Comparison of ENCODE assay signal across 14 cellular contexts in the genomic region with DNA sequence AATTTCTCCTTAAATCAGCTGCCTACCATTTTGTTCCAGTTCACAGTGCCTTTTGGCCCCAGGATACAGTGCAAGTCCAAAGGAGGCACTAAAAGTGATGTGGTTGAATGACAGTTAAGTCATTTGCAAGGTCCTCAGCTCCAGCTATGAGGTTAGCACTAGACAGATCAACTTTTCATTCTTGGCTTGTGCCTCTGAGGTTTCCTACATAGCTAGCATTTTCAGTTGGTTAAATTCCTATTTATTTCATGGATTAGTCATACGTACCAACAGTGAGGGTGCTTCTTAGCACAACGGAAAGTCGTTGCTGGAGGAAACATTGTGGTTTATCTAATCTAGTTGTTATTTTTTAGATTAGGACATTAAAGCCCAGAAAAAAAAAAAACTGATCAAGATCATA. TPM values are rescaled to one million over a fixed set of nuclear protein-coding genes. Genes with fewer than 3 reads are reported as not detected.
DNase-seq lines count a peak whose midpoint lies in the region; ATAC-seq and TF ChIP-seq lines count a peak whose summit lies in the region.
"Had no signal": no experiment of that assay in that cellular context is flagged by ENCODE, and none has a peak within 500 bp of the region (broad histone marks: within the 10 kb centered on the region; RNA-seq: fewer than 3 reads in every experiment).

No MANE protein-coding gene starts in this region.

- H4K20me1 ChIP-seq in SK-N-SH (ENCODE audit: insufficient read depth) (no peaks in the 10 kb centered on the region), PC-3 (ENCODE audit: low read length) (no peaks in the 10 kb centered on the region)

- H3K4me3 ChIP-seq in SK-N-SH (ENCODE audit: low read depth in 2 of 2, low read length in 1 of 2) (no peak overlapping the region), PC-3 (ENCODE audit: low read length) (no peak overlapping the region)
- H3K4me3 ChIP-seq: cardiac muscle cell, gastroesophageal sphincter, lung, uterus had no signal

- H3K36me3 ChIP-seq in SK-N-SH (replicated peaks in 1 of 2; ENCODE audit: control insufficient read depth in 1 of 2, insufficient read depth in 2 of 2, low read length in 1 of 2) (no peaks in the 10 kb centered on the region), PC-3 (ENCODE audit: low read depth, low read length) (no peaks in the 10 kb centered on the region)
- H3K36me3 ChIP-seq: cardiac muscle cell, gastroesophageal sphincter, uterus had no signal

- no peak overlapping the region for H3K4me3 Mint-ChIP-seq in stimulated activated effector memory CD8-positive, alpha-beta T cell treated with anti-CD3 and anti-CD28 coated beads, Interleukin-12 subunit alpha, Interleukin-12 subunit beta, amount 100 ng/mL, for 72 hours

- no peak overlapping the region for H3K27ac Mint-ChIP-seq in stimulated activated effector memory CD8-positive, alpha-beta T cell treated with anti-CD3 and anti-CD28 coated beads, Interleukin-12 subunit alpha, Interleukin-12 subunit beta, amount 100 ng/mL, for 72 hours

- no peak for TF ChIP-seq RAD21 in SK-N-SH (IDR thresholded peaks at IDR 0.05; ENCODE audit: low read length)

- no peaks in the 10 kb centered on the region for H3K36me3 Mint-ChIP-seq in stimulated activated effector memory CD8-positive, alpha-beta T cell treated with anti-CD3 and anti-CD28 coated beads, Interleukin-12 subunit alpha, Interleukin-12 subunit beta, amount 100 ng/mL, for 72 hours

- peaks cover 0 to 2% of the 10 kb centered on the region in 2 experiments; a peak in 1 of 4 replicates for H3K4me1 ChIP-seq in SK-N-SH (ENCODE audit: control insufficient read depth in 1 of 2, insufficient read depth in 2 of 2, low read depth in 1 of 2, low read length in 1 of 2)
- H3K4me1 ChIP-seq in PC-3 (ENCODE audit: insufficient read depth, low read length): no peaks in the 10 kb centered on the region
- H3K4me1 ChIP-seq: gastroesophageal sphincter, uterus had no signal

- no peaks in the 10 kb centered on the region for H3K9me3 Mint-ChIP-seq in stimulated activated effector memory CD8-positive, alpha-beta T cell treated with anti-CD3 and anti-CD28 coated beads, Interleukin-12 subunit alpha, Interleukin-12 subunit beta, amount 100 ng/mL, for 72 hours

- CTCF ChIA-PET in SK-N-SH (lab: Yijun Ruan, JAX): interaction anchor here (1.1 to 2.1 kb wide), 2 partner anchors 10 to 61 kb away, joined by 3 to 11 read pairs; no protein-coding TSS in a partner anchor
- CTCF ChIA-PET in PC-3 (lab: Charles Lee): no interaction called here

- no peaks in the 10 kb centered on the region for H3K9me3 ChIP-seq in SK-N-SH
- H3K9me3 ChIP-seq in PC-3 (ENCODE audit: low read length): no peaks in the 10 kb centered on the region
- H3K9me3 ChIP-seq: uterus had no signal

- H3K27ac ChIP-seq in SK-N-SH (ENCODE audit: low read depth in 2 of 2, low read length in 1 of 2) (no peak overlapping the region), PC-3 (ENCODE audit: low read length) (no peak overlapping the region)
- H3K27ac ChIP-seq: cardiac muscle cell, gastroesophageal sphincter, uterus had no signal

- no peak for DNase-seq in SK-N-SH
- peak; percentile 9 for DNase-seq in PC-3
- peak; percentile 96 for DNase-seq in fibroblast of peridontal ligament (ENCODE audit: extremely low read depth)
- no peak for DNase-seq in stimulated activated effector memory CD8-positive, alpha-beta T cell treated with anti-CD3 and anti-CD28 coated beads, Interleukin-12 subunit alpha, Interleukin-12 subunit beta, amount 100 ng/mL, for 72 hours (ENCODE audit: low spot score in 2 of 2)
- DNase-seq in hepatic stellate cell (ENCODE audit: low spot score): no peak
- DNase-seq in activated CD4-positive, alpha-beta T cell treated with anti-CD3 and anti-CD28 coated beads, Interleukin-2, amount 50 U/mL, for 1 hour: no peak
- DNase-seq: activated CD8-positive, alpha-beta memory T cell treated with anti-CD3 and anti-CD28 coated beads, Interleukin-2, amount 50 U/mL, for 48 hours; NCI-H1436 treated with DMSO at 0.1 percent for 48 hours; uterus had no signal

- H3K27me3 ChIP-seq in SK-N-SH (ENCODE audit: insufficient read depth) (no peaks in the 10 kb centered on the region), PC-3 (ENCODE audit: low read length) (no peaks in the 10 kb centered on the region)
- H3K27me3 ChIP-seq: cardiac muscle cell, gastroesophageal sphincter, uterus had no signal

- H3K9ac ChIP-seq in SK-N-SH: no peak overlapping the region
- no peak overlapping the region for H3K9ac ChIP-seq in PC-3 (ENCODE audit: low read length)

- intact Hi-C loops in PC-3 (cut with micrococcal nuclease): no loop called here

- no peaks in the 10 kb centered on the region for H3K4me1 Mint-ChIP-seq in stimulated activated effector memory CD8-positive, alpha-beta T cell treated with anti-CD3 and anti-CD28 coated beads, Interleukin-12 subunit alpha, Interleukin-12 subunit beta, amount 100 ng/mL, for 72 hours

- no peak overlapping the region for H2AFZ ChIP-seq in SK-N-SH (ENCODE audit: low read depth)
- H2AFZ ChIP-seq in PC-3 (ENCODE audit: low read length): no peak overlapping the region

- H3F3A ChIP-seq in SK-N-SH (replicated peaks; ENCODE audit: insufficient read depth): no peaks in the 10 kb centered on the region
- no peaks in the 10 kb centered on the region for H3F3A ChIP-seq in PC-3 (ENCODE audit: low read length, unreplicated experiment)

- no peak for TF ChIP-seq CTCF in SK-N-SH (IDR thresholded peaks at IDR 0.05)
- no peak for TF ChIP-seq CTCF in PC-3 (conservative IDR thresholded peaks at IDR 0.05; ENCODE audit: low read depth, low read length)

- H3K4me2 ChIP-seq in SK-N-SH (no peak overlapping the region), PC-3 (ENCODE audit: low read length) (no peak overlapping the region)

- BruUV-seq in PC-3 (replicated peaks; lab: Mats Ljungman, UMichigan): no TSS peak

- 42% methylated on average over 3 of the region's 3 CpGs for WGBS in SK-N-SH (ENCODE audit: low lambda C conversion rate)

- ATAC-seq in SK-N-SH treated with all-trans-retinoic acid at 6 μM for 48 hours: peak; percentile 75
- ATAC-seq in PC-3: no peak; the same call in 1 of the 2 replicates
- peak; percentile 46 for ATAC-seq in stimulated activated effector memory CD8-positive, alpha-beta T cell treated with anti-CD3 and anti-CD28 coated beads, Interleukin-12 subunit alpha, Interleukin-12 subunit beta, amount 100 ng/mL, for 72 hours
- ATAC-seq in GM21619 (IDR thresholded peaks at IDR 0.05; ENCODE audit: unreplicated experiment): no peak
- ATAC-seq: gastroesophageal sphincter had no signal

- no peak for TF ChIP-seq EP300 in SK-N-SH (IDR thresholded peaks at IDR 0.05; ENCODE audit: borderline replicate concordance in 1 of 2, low read depth in 1 of 2, low read length in 1 of 2)

- no peaks in the 10 kb centered on the region for H3K79me2 ChIP-seq in SK-N-SH (ENCODE audit: insufficient read depth)
- no peaks in the 10 kb centered on the region for H3K79me2 ChIP-seq in PC-3 (ENCODE audit: low read length)

- no peaks in the 10 kb centered on the region for H3K9me2 ChIP-seq in SK-N-SH
- no peaks in the 10 kb centered on the region for H3K9me2 ChIP-seq in PC-3 (replicated peaks; ENCODE audit: low read length)

- POLR2A ChIA-PET in SK-N-SH (lab: Yijun Ruan, JAX): no interaction called here
- POLR2A ChIA-PET in PC-3 (lab: Charles Lee; ENCODE audit: unreplicated experiment): no interaction called here

TF ChIP-seq in SK-N-SH treated with all-trans-retinoic acid at 6 μM for 48 hours, 23 proteins besides CTCF, POLR2A, EP300 and RAD21:
- TF ChIP-seq ZFP30 (CRISPR knock-in tag; IDR thresholded peaks at IDR 0.05) (no peak), RARB (CRISPR knock-in tag; IDR thresholded peaks at IDR 0.05) (no peak)

TF ChIP-seq in SK-N-SH, 30 proteins besides CTCF, POLR2A, EP300 and RAD21:
- TF ChIP-seq MAX (IDR thresholded peaks at IDR 0.05; ENCODE audit: low read depth): no peak

RNA-seq across cellular contexts. Expression of gene NTPCR, which starts 59.3 kb away (rescaled TPM):
- polyA plus RNA-seq in SK-N-SH (2012; rRNA removed): 20.8 and 20.9 TPM in 2 replicates
- 23.5 and 25.1 TPM in 2 replicates for polyA plus RNA-seq in SK-N-SH (2012; cell fraction: cytosol; rRNA removed)
- 15.5 and 17.7 TPM in 2 replicates for polyA plus RNA-seq in SK-N-SH (2012; cell fraction: nucleus; rRNA removed)
- total RNA-seq in PC-3 (2014; rRNA removed): 17.5 and 43.1 TPM in 2 replicates

Comparison
In these comparisons a context has a peak if more than half of its experiments do, and no peak if none do; other contexts are left out.
1. ATAC-seq: peak in SK-N-SH treated with all-trans-retinoic acid at 6 μM for 48 hours (single experiment) and stimulated activated effector memory CD8-positive, alpha-beta T cell treated with anti-CD3 and anti-CD28 coated beads, Interleukin-12 subunit alpha, Interleukin-12 subunit beta, amount 100 ng/mL, for 72 hours (single experiment); none in PC-3 (single experiment) and GM21619 (single experiment).
2. DNase-seq: peak in PC-3 (single experiment) and fibroblast of peridontal ligament (single experiment); none in SK-N-SH (single experiment), stimulated activated effector memory CD8-positive, alpha-beta T cell treated with anti-CD3 and anti-CD28 coated beads, Interleukin-12 subunit alpha, Interleukin-12 subunit beta, amount 100 ng/mL, for 72 hours (0 of 2), hepatic stellate cell (single experiment) and activated CD4-positive, alpha-beta T cell treated with anti-CD3 and anti-CD28 coated beads, Interleukin-2, amount 50 U/mL, for 1 hour (single experiment).